In the genomic region with DNA sequence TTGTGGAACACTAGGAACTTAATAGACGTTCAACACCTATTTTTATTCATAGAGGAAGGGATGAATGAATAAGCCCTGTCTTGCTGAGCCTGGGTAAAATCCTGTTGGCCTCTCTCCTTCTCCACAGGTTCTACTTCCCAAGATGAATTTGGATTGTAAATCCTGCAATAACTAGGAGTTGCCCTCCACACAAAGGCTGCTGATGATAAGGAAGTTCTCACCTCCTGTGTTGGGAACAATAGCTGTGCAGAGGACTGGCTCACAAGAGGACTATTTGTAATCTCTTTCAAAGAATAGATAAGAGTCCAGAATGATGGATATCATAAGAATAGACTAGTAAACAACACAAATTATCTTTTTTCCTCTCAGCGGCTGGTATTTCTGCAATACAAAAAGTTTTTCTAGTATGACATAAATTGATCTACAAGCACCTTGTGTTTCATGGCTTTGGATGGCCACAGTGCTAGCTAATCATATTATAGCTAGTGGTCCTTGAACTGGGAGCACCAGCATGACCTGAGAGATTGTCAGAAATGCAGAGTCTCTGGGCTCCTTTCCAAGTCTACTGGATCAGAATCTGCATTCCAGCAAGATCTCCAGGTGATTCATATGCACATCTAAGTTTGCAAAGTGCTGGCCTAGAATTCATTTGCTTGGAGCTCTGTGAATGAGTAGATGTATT, we compare ENCODE assay signal across 28 cellular contexts. TPM values are rescaled to one million over a fixed set of nuclear protein-coding genes. Genes with fewer than 3 reads are reported as not detected.
"Had no signal": no experiment of that assay in that cellular context is flagged by ENCODE, and none has a peak within 500 bp of the region (broad histone marks: within the 10 kb centered on the region; RNA-seq: fewer than 3 reads in every experiment).

No MANE protein-coding gene starts in this region.

- H3K27ac ChIP-seq: colonic mucosa, esophagus muscularis mucosa, lower lobe of right lung, psoas muscle, sigmoid colon, spleen, suprapubic skin, transverse colon had no signal

- H3K36me3 ChIP-seq: colonic mucosa, esophagus muscularis mucosa, lower lobe of right lung, sigmoid colon, spleen, suprapubic skin, transverse colon had no signal

- H3K27me3 ChIP-seq: colonic mucosa, esophagus muscularis mucosa, sigmoid colon, spleen, suprapubic skin, transverse colon had no signal

- H3K9me3 ChIP-seq: colonic mucosa, esophagus muscularis mucosa, lower lobe of right lung, psoas muscle, sigmoid colon, spleen, suprapubic skin, transverse colon had no signal

- H3K9me3 Mint-ChIP-seq: central memory CD8-positive, alpha-beta T cell; dendritic cell treated with granulocyte-macrophage colony-stimulating factor and Interleukin-4, amounts not matched to agents 40 ng/mL and 50 ng/mL, for 4 days; nephron progenitor cell; stimulated activated memory B cell treated with anti-CD40 and anti-IgM and Interleukin-4, amounts not matched to agents 10 μg/mL and 1 μg/mL and 100 μg/mL, for 72 hours had no signal

- H3K4me1 Mint-ChIP-seq: central memory CD8-positive, alpha-beta T cell; memory B cell; naive thymus-derived CD8-positive, alpha-beta T cell; stimulated activated memory B cell treated with anti-CD40 and anti-IgM and Interleukin-4, amounts not matched to agents 10 μg/mL and 1 μg/mL and 100 μg/mL, for 72 hours had no signal

- H3K4me1 ChIP-seq: colonic mucosa, esophagus muscularis mucosa, lower lobe of right lung, psoas muscle, sigmoid colon, spleen, suprapubic skin, transverse colon had no signal

- H3K4me3 ChIP-seq: colonic mucosa, esophagus muscularis mucosa, lower lobe of right lung, psoas muscle, sigmoid colon, spleen, suprapubic skin, transverse colon had no signal

- DNase-seq: colonic mucosa; effector CD8-positive, alpha-beta T cell; left ventricle myocardium superior; lower lobe of right lung; naive thymus-derived CD8-positive, alpha-beta T cell; nephron progenitor cell; nucleus accumbens; posterior cingulate gyrus; psoas muscle; right cardiac atrium; sigmoid colon; spleen; stimulated activated CD4-positive, alpha-beta T cell treated with anti-CD3 and anti-CD28 coated beads, Interleukin-4, amount 100 ng/mL, for 4 hours; stimulated activated naive CD8-positive, alpha-beta T cell treated with anti-CD3 and anti-CD28 coated beads, Interleukin-15, Interleukin-2, amounts not matched to agents 100 U/mL and 50 U/mL, for 24 hours; transverse colon had no signal

- H3K36me3 Mint-ChIP-seq: memory B cell; stimulated activated memory B cell treated with anti-CD40 and anti-IgM and Interleukin-4, amounts not matched to agents 10 μg/mL and 1 μg/mL and 100 μg/mL, for 72 hours had no signal

- H3K27ac Mint-ChIP-seq: dendritic cell treated with granulocyte-macrophage colony-stimulating factor and Interleukin-4, amounts not matched to agents 40 ng/mL and 50 ng/mL, for 4 days; memory B cell; naive thymus-derived CD8-positive, alpha-beta T cell; nephron progenitor cell; stimulated activated memory B cell treated with anti-CD40 and anti-IgM and Interleukin-4, amounts not matched to agents 10 μg/mL and 1 μg/mL and 100 μg/mL, for 72 hours had no signal

- H3K27me3 Mint-ChIP-seq: memory B cell; stimulated activated memory B cell treated with anti-CD40 and anti-IgM and Interleukin-4, amounts not matched to agents 10 μg/mL and 1 μg/mL and 100 μg/mL, for 72 hours had no signal

- H3K4me3 Mint-ChIP-seq: central memory CD8-positive, alpha-beta T cell; dendritic cell treated with granulocyte-macrophage colony-stimulating factor and Interleukin-4, amounts not matched to agents 40 ng/mL and 50 ng/mL, for 4 days; memory B cell; naive thymus-derived CD8-positive, alpha-beta T cell; nephron progenitor cell; stimulated activated memory B cell treated with anti-CD40 and anti-IgM and Interleukin-4, amounts not matched to agents 10 μg/mL and 1 μg/mL and 100 μg/mL, for 72 hours had no signal

RNA-seq across cellular contexts. Expression of a gene that starts 28.1 kb away (rescaled TPM):
- total RNA-seq: chondrocyte; colonic mucosa; endothelial cell of umbilical vein; epithelial cell of proximal tubule; fibroblast of villous mesenchyme; naive thymus-derived CD8-positive, alpha-beta T cell; osteocyte; renal cortical epithelial cell had no signal
- polyA plus RNA-seq: endothelial cell of umbilical vein; keratinocyte; naive thymus-derived CD8-positive, alpha-beta T cell had no signal
